ENCODE assay signal across 11 cellular contexts in the genomic region with DNA sequence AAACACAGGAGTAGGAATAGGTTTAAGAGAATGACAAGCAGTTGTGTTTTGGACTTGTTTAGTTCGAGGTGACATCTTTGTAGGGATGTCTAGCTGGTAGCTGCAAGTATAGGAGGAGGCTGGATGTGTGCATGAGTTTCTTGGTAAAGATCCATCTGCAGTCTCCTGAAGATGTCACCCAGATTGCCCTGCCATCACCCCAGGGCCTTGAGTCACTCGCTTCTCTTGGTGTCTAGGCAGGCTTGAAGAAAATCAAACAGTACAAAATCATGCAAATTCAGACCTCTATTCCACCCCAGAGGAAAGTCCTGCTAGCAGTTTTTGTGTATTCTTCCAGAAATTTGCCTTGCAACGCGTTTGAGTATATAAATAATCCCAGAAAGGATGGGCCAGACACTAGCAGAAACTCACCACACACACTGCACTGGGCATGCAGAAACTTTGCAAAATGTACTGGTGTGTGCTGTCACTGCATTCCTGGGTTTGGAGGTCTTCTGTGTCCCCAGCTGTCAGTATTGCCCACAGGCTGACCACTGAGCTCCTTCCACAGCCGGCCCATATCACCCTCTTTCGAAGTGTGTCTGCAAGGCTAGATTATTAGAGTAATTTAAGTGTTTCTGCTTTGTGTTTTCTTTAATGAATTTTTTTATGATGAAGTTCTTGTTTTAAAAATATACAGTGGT. TPM values are rescaled to one million over a fixed set of nuclear protein-coding genes. Genes with fewer than 3 reads are reported as not detected.
DNase-seq lines count a peak whose midpoint lies in the region; ATAC-seq and TF ChIP-seq lines count a peak whose summit lies in the region.
"Had no signal": no experiment of that assay in that cellular context is flagged by ENCODE, and none has a peak within 500 bp of the region (broad histone marks: within the 10 kb centered on the region; RNA-seq: fewer than 3 reads in every experiment).

No MANE protein-coding gene starts in this region.

- H3K4me2 ChIP-seq in GM23248 (ENCODE audit: unreplicated experiment) = peak overlapping the region; percentile 75

- TF ChIP-seq CTCF in ascending aorta (IDR thresholded peaks at IDR 0.05) = no peak
- no peak for TF ChIP-seq CTCF in lower lobe of right lung (IDR thresholded peaks at IDR 0.05)
- no peak for TF ChIP-seq CTCF in tibial artery (IDR thresholded peaks at IDR 0.05)
- no peak for TF ChIP-seq CTCF in coronary artery (IDR thresholded peaks at IDR 0.05)

- H3K27me3 ChIP-seq in GM23248 (replicated peaks; ENCODE audit: insufficient read depth) = no peaks in the 10 kb centered on the region
- H3K27me3 ChIP-seq in ascending aorta = no peaks in the 10 kb centered on the region
- no peaks in the 10 kb centered on the region for H3K27me3 ChIP-seq in lower lobe of right lung (ENCODE audit: low read depth)
- no peaks in the 10 kb centered on the region for H3K27me3 ChIP-seq in tibial artery

- 57 to 64% methylated on average over 6 of the region's 6 CpGs for WGBS in GM23248 (ENCODE audit: low coverage in 1 of 2, low lambda C conversion rate in 2 of 2, missing lambda C conversion rate in 2 of 2), 2 experiments

- ATAC-seq in lower lobe of right lung = no peak
- ATAC-seq in GM18511 (IDR thresholded peaks at IDR 0.05; ENCODE audit: unreplicated experiment) = no peak
- ATAC-seq in HG03457 (IDR thresholded peaks at IDR 0.05; ENCODE audit: unreplicated experiment) = no peak

- peak overlapping the region; percentile 77 for H3K9ac ChIP-seq in GM23248

- H3K9me2 ChIP-seq in GM23248 (ENCODE audit: insufficient read depth) = no peaks in the 10 kb centered on the region

- H3K36me3 ChIP-seq in GM23248 (ENCODE audit: low read depth) = no peaks in the 10 kb centered on the region
- no peaks in the 10 kb centered on the region for H3K36me3 ChIP-seq in ascending aorta
- H3K36me3 ChIP-seq in lower lobe of right lung = no peaks in the 10 kb centered on the region
- H3K36me3 ChIP-seq in tibial artery = no peaks in the 10 kb centered on the region

- H3F3A ChIP-seq in GM23248 (ENCODE audit: insufficient read depth) = peaks cover 54% of the 10 kb centered on the region

- peaks cover 91% of the 10 kb centered on the region for H3K79me2 ChIP-seq in GM23248 (ENCODE audit: insufficient read depth)

- peak overlapping the region; percentile 95 for H3K27ac ChIP-seq in GM23248
- peak overlapping the region; percentile 61 for H3K27ac ChIP-seq in ascending aorta
- H3K27ac ChIP-seq in lower lobe of right lung = peak overlapping the region; percentile 61
- peak overlapping the region; percentile 61 to 63 for H3K27ac ChIP-seq in tibial artery
- H3K27ac ChIP-seq in coronary artery = peak overlapping the region in 1 of 2 donors; percentile 60

- H4K20me1 ChIP-seq in GM23248 (ENCODE audit: insufficient read depth) = no peaks in the 10 kb centered on the region

- no peak overlapping the region for H2AFZ ChIP-seq in GM23248
- H2AFZ ChIP-seq: PC-9 had no signal

- intact Hi-C loops in ascending aorta (cut with DNase I) = no loop called here
- intact Hi-C loops in lower lobe of right lung (cut with DNase I) = loop anchor here (10.0 kb wide), 1 partner anchor 180 kb away; the partner anchor contains the start of gene CNEP1R1
- intact Hi-C loops in tibial artery (cut with DNase I; ENCODE audit: low total_unique reads) = loop anchor here (5.0 to 10.0 kb wide), 3 partner anchors 47 to 1287 kb away; partner anchors contain the start of gene CYLD

- H3K9me3 ChIP-seq in GM23248 (ENCODE audit: low read depth) = no peaks in the 10 kb centered on the region
- H3K9me3 ChIP-seq in ascending aorta = no peaks in the 10 kb centered on the region
- H3K9me3 ChIP-seq in lower lobe of right lung = no peaks in the 10 kb centered on the region
- no peaks in the 10 kb centered on the region for H3K9me3 ChIP-seq in tibial artery

- in situ Hi-C loops in GM23248 (cut with MboI) = no loop called here

- H3K4me3 ChIP-seq in GM23248 (no peak overlapping the region), ascending aorta (no peak overlapping the region), lower lobe of right lung (no peak overlapping the region), tibial artery (no peak overlapping the region), coronary artery (no peak overlapping the region)
- H3K4me3 ChIP-seq: PC-9 had no signal

- H3K4me1 ChIP-seq in GM23248 (ENCODE audit: insufficient read depth) (peaks cover 60% of the 10 kb centered on the region), ascending aorta (peaks cover 13 to 55% of the 10 kb centered on the region in 2 donors), lower lobe of right lung (peaks cover 70% of the 10 kb centered on the region), tibial artery (peaks cover 0 to 82% (median 56%) of the 10 kb centered on the region in 4 donors)

- DNase-seq in GM23248 (peak; percentile 69), ascending aorta (ENCODE audit: low spot score in 2 of 2) (no peak), lower lobe of right lung (no peak), tibial artery (no peak), coronary artery (ENCODE audit: low spot score) (no peak)
- DNase-seq: activated CD4-positive, alpha-beta T cell treated with anti-CD3 and anti-CD28 coated beads, Interleukin-2, amount 50 U/mL, for 4 hours; NCI-H1092; NCI-H345; PC-9 had no signal

RNA-seq across cellular contexts. Expression of gene TENT4B, which starts 51.5 kb away (rescaled TPM):
- 12.6 and 16.7 TPM in 2 replicates for total RNA-seq in GM23248 (2014; rRNA removed; shearing (Covaris generic))
- polyA plus RNA-seq in GM23248 (2016; fragmentation: Nextera tagmentation; extraction: Ambion mirVana) = 7.4 and 7.8 TPM in 2 replicates
- total RNA-seq in ascending aorta (38.1 TPM), lower lobe of right lung (12.8 TPM)
